Comparison of ENCODE assay signal across 11 cellular contexts in genomic region chr3:69091389-69092029, GRCh38. TPM values are rescaled to one million over a fixed set of nuclear protein-coding genes. Genes with fewer than 3 reads are reported as not detected.
DNase-seq lines count a peak whose midpoint lies in the region; ATAC-seq and TF ChIP-seq lines count a peak whose summit lies in the region.
"Had no signal": no experiment of that assay in that cellular context is flagged by ENCODE, and none has a peak within 500 bp of the region (broad histone marks: within the 10 kb centered on the region; RNA-seq: fewer than 3 reads in every experiment).

No MANE protein-coding gene starts in this region.

- H3K36me3 ChIP-seq in heart right ventricle (peaks cover 0 to 39% (median 0%) of the 10 kb centered on the region in 9 donors), mesodermal cell (ENCODE audit: control insufficient read depth, insufficient read depth, low read length) (peaks cover 20% of the 10 kb centered on the region), urinary bladder (ENCODE audit: insufficient read depth) (no peaks in the 10 kb centered on the region)

- peak overlapping the region in 8 of 10 donors; percentile 50 to 96 (median 60) for H3K27ac ChIP-seq in heart right ventricle
- H3K27ac ChIP-seq in mesodermal cell (ENCODE audit: low read depth, low read length, severe bottlenecking), result peak overlapping the region; percentile 92
- peak overlapping the region; percentile 56 for H3K27ac ChIP-seq in urinary bladder (ENCODE audit: low read depth)

- intact Hi-C loops in heart right ventricle (cut with DNase I) (no loop called here), Right ventricle myocardium inferior (cut with DNase I) (no loop called here)
- intact Hi-C loops in activated CD8-positive, alpha-beta T cell treated with anti-CD3 and anti-CD28 coated beads for 36 hours (cut with micrococcal nuclease), result no loop called here

- DNase-seq in heart right ventricle (no peak), Right ventricle myocardium inferior (ENCODE audit: missing footprints) (no peak), NCI-H524 (lab: John Stamatoyannopoulos, UW) (no peak)
- no peak for DNase-seq in activated CD8-positive, alpha-beta T cell treated with anti-CD3 and anti-CD28 coated beads for 36 hours
- DNase-seq in stimulated activated CD4-positive, alpha-beta T cell treated with anti-CD3 and anti-CD28 coated beads, Interleukin-15, amount 100 ng/mL, for 24 hours, result no peak
- DNase-seq: IMR-90; stimulated activated CD8-positive, alpha-beta memory T cell treated with anti-CD3 and anti-CD28 coated beads, Interleukin-4, amount 100 ng/mL, for 48 hours had no signal

- no peaks in the 10 kb centered on the region for H3K9me3 ChIP-seq in heart right ventricle
- no peaks in the 10 kb centered on the region for H3K9me3 ChIP-seq in mesodermal cell (ENCODE audit: control insufficient read depth, low read length)

- ATAC-seq in heart right ventricle (no peak), Right ventricle myocardium inferior (no peak), HG03039 (IDR thresholded peaks at IDR 0.05; ENCODE audit: unreplicated experiment) (no peak)
- peak; percentile 9 for ATAC-seq in activated CD8-positive, alpha-beta T cell treated with anti-CD3 and anti-CD28 coated beads for 36 hours

- peaks cover 55% of the 10 kb centered on the region for H3K36me3 Mint-ChIP-seq in activated CD8-positive, alpha-beta T cell treated with anti-CD3 and anti-CD28 coated beads for 36 hours (ENCODE audit: low read depth)

- CTCF ChIA-PET in activated CD8-positive, alpha-beta T cell treated with anti-CD3 and anti-CD28 coated beads for 36 hours (lab: Charles Lee), result interaction anchor here (1.2 to 1.8 kb wide), 3 partner anchors 28 to 69 kb away, joined by 4 to 6 read pairs (median 4); no protein-coding TSS in a partner anchor

- no peaks in the 10 kb centered on the region for H3K27me3 Mint-ChIP-seq in activated CD8-positive, alpha-beta T cell treated with anti-CD3 and anti-CD28 coated beads for 36 hours

- H3K27me3 ChIP-seq in heart right ventricle, result no peaks in the 10 kb centered on the region

- TF ChIP-seq CTCF in heart right ventricle (IDR thresholded peaks at IDR 0.05), result no peak
- TF ChIP-seq CTCF in activated CD8-positive, alpha-beta T cell treated with anti-CD3 and anti-CD28 coated beads for 36 hours (IDR thresholded peaks at IDR 0.05), result no peak

- H3K4me1 Mint-ChIP-seq in activated CD8-positive, alpha-beta T cell treated with anti-CD3 and anti-CD28 coated beads for 36 hours (ENCODE audit: low read depth), result peaks cover 80% of the 10 kb centered on the region

- H3K4me1 ChIP-seq in heart right ventricle (peaks cover 18 to 100% (median 96%) of the 10 kb centered on the region in 9 donors), mesodermal cell (ENCODE audit: control insufficient read depth, insufficient read depth, low read length, poor library complexity, severe bottlenecking) (peaks cover 82% of the 10 kb centered on the region), urinary bladder (ENCODE audit: insufficient read depth) (peaks cover 2% of the 10 kb centered on the region)

- POLR2A ChIA-PET in activated CD8-positive, alpha-beta T cell treated with anti-CD3 and anti-CD28 coated beads for 36 hours (lab: Charles Lee), result interaction anchor here (1.1 to 3.9 kb wide), 6 partner anchors 8 to 80 kb away, joined by 4 to 16 read pairs (median 6); partner anchors contain the start of genes EOGT, TMF1 and UBA3

- H3K27ac Mint-ChIP-seq in activated CD8-positive, alpha-beta T cell treated with anti-CD3 and anti-CD28 coated beads for 36 hours, result peak overlapping the region; percentile 96

- no peaks in the 10 kb centered on the region for H3K9me3 Mint-ChIP-seq in activated CD8-positive, alpha-beta T cell treated with anti-CD3 and anti-CD28 coated beads for 36 hours

- 50 to 61% methylated on average over 5 of the region's 5 CpGs for WGBS in heart right ventricle, 2 donors
- 73 to 83% methylated on average over 1 of the region's 5 CpGs for WGBS in mesodermal cell (ENCODE audit: insufficient coverage in 2 of 2), 2 experiments
- 61% methylated on average over 5 of the region's 5 CpGs for WGBS in urinary bladder

- H3K4me3 Mint-ChIP-seq in activated CD8-positive, alpha-beta T cell treated with anti-CD3 and anti-CD28 coated beads for 36 hours, result peak overlapping the region; percentile 70

- H3K4me3 ChIP-seq in heart right ventricle (peak overlapping the region in 2 of 10 donors; percentile 6 to 9), mesodermal cell (ENCODE audit: extremely low read depth, insufficient read depth, low read length, poor library complexity, severe bottlenecking) (no peak overlapping the region), urinary bladder (ENCODE audit: low read depth, low read length) (no peak overlapping the region)

RNA-seq across cellular contexts. Expression of gene ARL6IP5, which starts 6.8 kb away (rescaled TPM):
- total RNA-seq in heart right ventricle (100 to 1,000 TPM; 151 to 226 (median 195) TPM), Right ventricle myocardium inferior (195 TPM), urinary bladder (60.8 TPM)
- polyA plus RNA-seq in heart right ventricle (100 to 1,000 TPM; 156 to 224 TPM), urinary bladder (156 TPM)
- total RNA-seq in activated CD8-positive, alpha-beta T cell treated with anti-CD3 and anti-CD28 coated beads for 36 hours, result 10 to 100 TPM; 72.7 to 74.2 TPM
- polyA plus RNA-seq in mesodermal cell (2013, experiment 1 of 2), result 114 TPM
- 118 TPM for polyA plus RNA-seq in mesodermal cell (2013, experiment 2 of 2)

RNA-seq across cellular contexts. Expression of gene UBA3, which starts 11.3 kb away (rescaled TPM):
- 100 to 1,000 TPM in 3 of 10 donors, 10 to 100 TPM in 7; 73.6 to 119 (median 87.2) TPM for total RNA-seq in heart right ventricle
- polyA plus RNA-seq in heart right ventricle, result 10 to 100 TPM; 36.7 to 45.1 TPM
- total RNA-seq in Right ventricle myocardium inferior, result 89.1 TPM
- total RNA-seq in activated CD8-positive, alpha-beta T cell treated with anti-CD3 and anti-CD28 coated beads for 36 hours, result 10 to 100 TPM; 72.7 to 75.6 TPM
- polyA plus RNA-seq in mesodermal cell (2013, experiment 1 of 2), result 85.1 TPM
- 86.2 TPM for polyA plus RNA-seq in mesodermal cell (2013, experiment 2 of 2)
- total RNA-seq in urinary bladder, result 100 TPM
- 40.0 TPM for polyA plus RNA-seq in urinary bladder

RNA-seq across cellular contexts. Expression of gene LMOD3, which starts 30.9 kb away (rescaled TPM):
- total RNA-seq in heart right ventricle, result 100 to 1,000 TPM; 122 to 240 (median 188) TPM
- 10 to 100 TPM; 28.6 to 96.1 TPM for polyA plus RNA-seq in heart right ventricle
- total RNA-seq in Right ventricle myocardium inferior, result 149 TPM
- total RNA-seq in activated CD8-positive, alpha-beta T cell treated with anti-CD3 and anti-CD28 coated beads for 36 hours, result not detected
- polyA plus RNA-seq in mesodermal cell (2013, experiment 1 of 2), result not detected
- not detected for polyA plus RNA-seq in mesodermal cell (2013, experiment 2 of 2)
- 3.0 TPM for total RNA-seq in urinary bladder
- 0.65 TPM for polyA plus RNA-seq in urinary bladder
- total RNA-seq: dermis blood vessel endothelial cell, IMR-90 had no signal
- polyA plus RNA-seq: IMR-90 had no signal

RNA-seq across cellular contexts. Expression of gene TMF1, which starts 39.4 kb away (rescaled TPM):
- total RNA-seq in heart right ventricle, result 10 to 100 TPM; 14.8 to 23.2 (median 21.1) TPM
- 1 to 10 TPM; 6.0 to 6.7 TPM for polyA plus RNA-seq in heart right ventricle
- total RNA-seq in Right ventricle myocardium inferior, result 19.2 TPM
- total RNA-seq in activated CD8-positive, alpha-beta T cell treated with anti-CD3 and anti-CD28 coated beads for 36 hours, result 10 to 100 TPM; 38.9 to 42.1 TPM
- polyA plus RNA-seq in mesodermal cell (2013, experiment 1 of 2), result 35.0 TPM
- 44.1 TPM for polyA plus RNA-seq in mesodermal cell (2013, experiment 2 of 2)
- 68.4 TPM for total RNA-seq in urinary bladder
- polyA plus RNA-seq in urinary bladder, result 18.7 TPM

Comparison
In these comparisons a context has a peak if more than half of its experiments do, and no peak if none do; other contexts are left out.
1. RNA of gene LMOD3, which starts 30.9 kb away (total RNA-seq): 122 to 240 TPM in heart right ventricle and 149 TPM in Right ventricle myocardium inferior (single experiment); 3.0 TPM in urinary bladder (single experiment) and not detected in activated CD8-positive, alpha-beta T cell treated with anti-CD3 and anti-CD28 coated beads for 36 hours; every median in the first group is over 10 times any median in the second.
2. Peak in every context shown above with its lines, with median percentiles within 50 percentile points of each other: H3K27ac ChIP-seq.